In the genomic region with DNA sequence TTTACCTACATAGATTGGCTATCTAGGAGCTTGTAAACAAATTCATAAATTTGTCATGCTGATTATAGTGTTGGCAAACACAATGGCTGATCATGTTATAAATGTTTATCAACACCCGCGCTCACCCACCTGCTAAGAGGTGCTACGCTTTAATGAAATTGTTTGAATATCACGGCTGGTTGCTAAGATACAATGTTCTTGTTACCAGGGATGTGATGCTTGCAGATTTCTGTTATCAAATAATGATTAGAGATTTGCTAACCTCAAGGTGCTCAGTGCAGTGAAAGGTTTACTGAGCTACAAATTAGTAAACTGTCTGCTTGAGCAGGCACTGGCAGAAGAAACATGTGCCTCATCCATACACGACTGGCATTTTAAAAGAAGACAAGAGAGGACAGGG, we compare ENCODE assay signal across 17 cellular contexts.
DNase-seq lines count a peak whose midpoint lies in the region; TF ChIP-seq lines count a peak whose summit lies in the region.
"Had no signal": no experiment of that assay in that cellular context is flagged by ENCODE, and none has a peak within 500 bp of the region (broad histone marks: within the 10 kb centered on the region; RNA-seq: fewer than 3 reads in every experiment).

No MANE protein-coding gene starts in this region.

- DNase-seq in DMS153 treated with DMSO at 0.1 percent for 48 hours (lab: John Stamatoyannopoulos, UW; ENCODE audit: unreplicated experiment) (peak; percentile 54), NCI-H1417 treated with DMSO at 0.1 percent for 48 hours (lab: John Stamatoyannopoulos, UW) (peak; percentile 45), NCI-H510A (lab: John Stamatoyannopoulos, UW) (peak; percentile 39), germinal center (ENCODE audit: low spot score) (peak; percentile 44), erythroblast (lab: John Stamatoyannopoulos, UW) (no peak), globus pallidus (ENCODE audit: low spot score) (no peak), dermis blood vessel endothelial cell (no peak)
- DNase-seq: activated CD4-positive, alpha-beta T cell treated with anti-CD3 and anti-CD28 coated beads for 1 hour; activated CD8-positive, alpha-beta T cell treated with anti-CD3 and anti-CD28 coated beads, Interleukin-2, amount 10 ng/mL, durations not matched to agents 7 days and 5 days; effector memory CD8-positive, alpha-beta T cell; esophagus squamous epithelium; gastrocnemius medialis; islet precursor cell; lower lobe of right lung; NCI-H187; SIG-M5; substantia nigra had no signal

- no peak for TF ChIP-seq POLR2A in erythroblast (IDR thresholded peaks at IDR 0.05; ENCODE audit: low read length)

Comparison
In these comparisons a context has a peak if more than half of its experiments do, and no peak if none do; other contexts are left out.
1. DNase-seq: peak in DMS153 treated with DMSO at 0.1 percent for 48 hours (single experiment), NCI-H1417 treated with DMSO at 0.1 percent for 48 hours (single experiment), NCI-H510A (single experiment) and germinal center (single experiment); none in erythroblast (0 of 2), globus pallidus (single experiment) and dermis blood vessel endothelial cell (single experiment).